In genomic region chr11:66912361-66912760, GRCh38 we compare ENCODE assay signal across 29 cellular contexts. TPM values are rescaled to one million over a fixed set of nuclear protein-coding genes. Genes with fewer than 3 reads are reported as not detected.
A peak's percentile ranks its signal among the peaks of the same experiment; 100 is the strongest.
DNase-seq lines count a peak whose midpoint lies in the region; ATAC-seq and TF ChIP-seq lines count a peak whose summit lies in the region.
"Had no signal": no experiment of that assay in that cellular context is flagged by ENCODE, and none has a peak within 500 bp of the region (broad histone marks: within the 10 kb centered on the region; RNA-seq: fewer than 3 reads in every experiment).

No MANE protein-coding gene starts in this region.

- H3K4me1 ChIP-seq in breast epithelium (no peaks in the 10 kb centered on the region), mesendoderm (ENCODE audit: control insufficient read depth, low read depth, low read length) (peaks cover 1% of the 10 kb centered on the region), tibial nerve (peaks cover 0 to 97% (median 28%) of the 10 kb centered on the region in 4 donors), prostate gland (replicated peaks) (no peaks in the 10 kb centered on the region)
- H3K4me1 ChIP-seq: Peyer's patch, uterus had no signal

- POLR2A ChIA-PET in MCF 10A (lab: Yijun Ruan, JAX), result no interaction called here

- intact Hi-C loops in MCF 10A (cut with micrococcal nuclease), result no loop called here
- intact Hi-C loops in breast epithelium (cut with DNase I; ENCODE audit: low total_unique reads), result no loop called here
- intact Hi-C loops in dorsolateral prefrontal cortex (cut with DNase I), result loop anchor here in 1 of 2 donors (5.0 kb wide), 1 partner anchor 45 kb away; the partner anchor contains the start of gene PC
- intact Hi-C loops in prostate gland (cut with DNase I), result no loop called here

- no peak overlapping the region for H2AK5ac ChIP-seq in mesendoderm (ENCODE audit: low read length)

- no peak overlapping the region for H2BK120ac ChIP-seq in mesendoderm (ENCODE audit: low read depth, low read length)

- TF ChIP-seq EP300 in tibial nerve (IDR thresholded peaks at IDR 0.05), result no peak

- no peak overlapping the region for H2BK5ac ChIP-seq in mesendoderm (ENCODE audit: low read length)

- H3K4ac ChIP-seq in mesendoderm (ENCODE audit: low read depth, low read length), result no peak overlapping the region

- no peak overlapping the region for H4K8ac ChIP-seq in mesendoderm (ENCODE audit: low read depth, low read length)

- no peaks in the 10 kb centered on the region for H3K9me3 Mint-ChIP-seq in MCF 10A (ENCODE audit: unreplicated experiment)
- H3K9me3 Mint-ChIP-seq: activated CD8-positive, alpha-beta T cell treated with anti-CD3 and anti-CD28 coated beads for 36 hours; CD14-positive monocyte; effector memory CD8-positive, alpha-beta T cell; naive thymus-derived CD4-positive, alpha-beta T cell; stimulated activated memory B cell treated with anti-CD40 and anti-IgM and Interleukin-4, amounts not matched to agents 10 μg/mL and 1 μg/mL and 100 μg/mL, for 72 hours had no signal

- H3K23ac ChIP-seq in mesendoderm (ENCODE audit: low read length), result no peak overlapping the region

- no peak for TF ChIP-seq CTCF in MCF 10A (IDR thresholded peaks at IDR 0.05; ENCODE audit: unreplicated experiment)
- TF ChIP-seq CTCF in breast epithelium (IDR thresholded peaks at IDR 0.05), result no peak
- no peak for TF ChIP-seq CTCF in dorsolateral prefrontal cortex (IDR thresholded peaks at IDR 0.05 in 54 of 56, conservative IDR thresholded peaks at IDR 0.05 in 2 of 56; ENCODE audit: low read depth in 1 of 56, partially characterized antibody in 56 of 56)
- TF ChIP-seq CTCF in tibial nerve (IDR thresholded peaks at IDR 0.05), result no peak
- no peak for TF ChIP-seq CTCF in prostate gland (IDR thresholded peaks at IDR 0.05)

- TF ChIP-seq POLR2A in breast epithelium (IDR thresholded peaks at IDR 0.05) (no peak), tibial nerve (IDR thresholded peaks at IDR 0.05) (no peak), prostate gland (IDR thresholded peaks at IDR 0.05) (no peak)

- peak overlapping the region; percentile 35 for H3K27ac Mint-ChIP-seq in MCF 10A (ENCODE audit: low read depth, unreplicated experiment)
- H3K27ac Mint-ChIP-seq: activated CD8-positive, alpha-beta T cell treated with anti-CD3 and anti-CD28 coated beads for 36 hours; effector memory CD8-positive, alpha-beta T cell; naive thymus-derived CD4-positive, alpha-beta T cell; stimulated activated memory B cell treated with anti-CD40 and anti-IgM and Interleukin-4, amounts not matched to agents 10 μg/mL and 1 μg/mL and 100 μg/mL, for 72 hours had no signal

- no peak overlapping the region for H3K4me3 Mint-ChIP-seq in MCF 10A (ENCODE audit: unreplicated experiment)
- H3K4me3 Mint-ChIP-seq: activated CD8-positive, alpha-beta T cell treated with anti-CD3 and anti-CD28 coated beads for 36 hours; CD14-positive monocyte; effector memory CD8-positive, alpha-beta T cell; naive thymus-derived CD4-positive, alpha-beta T cell; stimulated activated memory B cell treated with anti-CD40 and anti-IgM and Interleukin-4, amounts not matched to agents 10 μg/mL and 1 μg/mL and 100 μg/mL, for 72 hours had no signal

- H3K4me3 ChIP-seq in breast epithelium, result no peak overlapping the region
- peak overlapping the region in 11 of 59 donors; percentile 1 to 35 (median 26) for H3K4me3 ChIP-seq in dorsolateral prefrontal cortex
- H3K4me3 ChIP-seq in mesendoderm (ENCODE audit: low read length), result no peak overlapping the region
- H3K4me3 ChIP-seq in tibial nerve, result no peak overlapping the region
- H3K4me3 ChIP-seq in prostate gland, result no peak overlapping the region
- H3K4me3 ChIP-seq: colonic mucosa, Peyer's patch, testis, uterus had no signal

- H3K36me3 ChIP-seq in breast epithelium, result no peaks in the 10 kb centered on the region
- no peaks in the 10 kb centered on the region for H3K36me3 ChIP-seq in mesendoderm (ENCODE audit: control insufficient read depth, insufficient read depth, low read length)
- no peaks in the 10 kb centered on the region for H3K36me3 ChIP-seq in tibial nerve
- no peaks in the 10 kb centered on the region for H3K36me3 ChIP-seq in prostate gland
- H3K36me3 ChIP-seq: colonic mucosa, Peyer's patch, uterus had no signal

- no peak for ATAC-seq in GM18909 (IDR thresholded peaks at IDR 0.05; ENCODE audit: poor library complexity, unreplicated experiment)
- ATAC-seq: activated CD8-positive, alpha-beta T cell treated with anti-CD3 and anti-CD28 coated beads for 36 hours; effector memory CD8-positive, alpha-beta T cell; naive thymus-derived CD4-positive, alpha-beta T cell; stimulated activated memory B cell treated with anti-CD40 and anti-IgM and Interleukin-4, amounts not matched to agents 10 μg/mL and 1 μg/mL and 100 μg/mL, for 72 hours had no signal

- no peak for DNase-seq in MCF 10A (ENCODE audit: unreplicated experiment)
- DNase-seq in breast epithelium (ENCODE audit: low spot score in 2 of 2), result no peak
- DNase-seq in dorsolateral prefrontal cortex, result no peak
- DNase-seq in mesendoderm, result peak; percentile 34
- DNase-seq in tibial nerve (ENCODE audit: low spot score in 2 of 2), result no peak
- no peak for DNase-seq in prostate gland (ENCODE audit: low spot score)
- no peak for DNase-seq in NCI-H69 (lab: John Stamatoyannopoulos, UW)
- DNase-seq: 8988T; activated CD8-positive, alpha-beta memory T cell treated with anti-CD3 and anti-CD28 coated beads, Interleukin-2, amount 50 U/mL, for 48 hours; activated CD8-positive, alpha-beta T cell treated with anti-CD3 and anti-CD28 coated beads for 36 hours; activated naive CD4-positive, alpha-beta T cell treated with anti-CD3 and anti-CD28 coated beads, Interleukin-2, amount 50 U/mL, for 16 hours; Calu3; colonic mucosa; DMS79; effector memory CD8-positive, alpha-beta T cell; GF-D8; islet precursor cell; KG1; MM.1S; naive thymus-derived CD4-positive, alpha-beta T cell; NCI-H1417 treated with DMSO at 0.1 percent for 48 hours; NCI-H748 treated with DMSO at 0.1 percent for 48 hours; Peyer's patch; SHP77 treated with DMSO at 0.1 percent for 48 hours; uterus had no signal

- no peak overlapping the region for H4K5ac ChIP-seq in mesendoderm (ENCODE audit: low read length)

- H3K27ac ChIP-seq in breast epithelium (peak overlapping the region in 1 of 2 donors; percentile 68), dorsolateral prefrontal cortex (peak overlapping the region; percentile 60 to 98 (median 94)), mesendoderm (ENCODE audit: low read depth, low read length) (no peak overlapping the region), tibial nerve (peak overlapping the region; percentile 66 to 89 (median 86)), prostate gland (no peak overlapping the region)
- H3K27ac ChIP-seq: colonic mucosa, Peyer's patch, testis, uterus had no signal

- H3K79me1 ChIP-seq in mesendoderm (ENCODE audit: low read length), result no peaks in the 10 kb centered on the region

- BruUV-seq in MCF 10A (replicated peaks; lab: Mats Ljungman, UMichigan), result no TSS peak

- peak overlapping the region; percentile 34 for H3K56ac ChIP-seq in mesendoderm (ENCODE audit: low read length)

- no peaks in the 10 kb centered on the region for H3K27me3 Mint-ChIP-seq in MCF 10A (ENCODE audit: insufficient read depth, unreplicated experiment)
- H3K27me3 Mint-ChIP-seq: activated CD8-positive, alpha-beta T cell treated with anti-CD3 and anti-CD28 coated beads for 36 hours; effector memory CD8-positive, alpha-beta T cell had no signal

- no peaks in the 10 kb centered on the region for H3K79me2 ChIP-seq in mesendoderm (ENCODE audit: control insufficient read depth, insufficient read depth, low read length)

- no CpG with 5 or more reads among the region's 7 CpGs for WGBS in mesendoderm (ENCODE audit: extremely low coverage, insufficient coverage, low lambda C conversion rate)
- WGBS in tibial nerve, 2 donors, result 49 to 53% methylated on average over 7 of the region's 7 CpGs
- WGBS in prostate gland, result 91% methylated on average over 7 of the region's 7 CpGs

- H3K9me3 ChIP-seq in breast epithelium, result no peaks in the 10 kb centered on the region
- no peaks in the 10 kb centered on the region for H3K9me3 ChIP-seq in tibial nerve
- no peaks in the 10 kb centered on the region for H3K9me3 ChIP-seq in prostate gland
- H3K9me3 ChIP-seq: colonic mucosa, Peyer's patch, testis, uterus had no signal

- no peaks in the 10 kb centered on the region for H3K27me3 ChIP-seq in breast epithelium
- H3K27me3 ChIP-seq in dorsolateral prefrontal cortex, result no peaks in the 10 kb centered on the region
- no peaks in the 10 kb centered on the region for H3K27me3 ChIP-seq in mesendoderm (ENCODE audit: insufficient read depth, low read length, poor library complexity)
- no peaks in the 10 kb centered on the region for H3K27me3 ChIP-seq in tibial nerve
- H3K27me3 ChIP-seq in prostate gland (replicated peaks; ENCODE audit: insufficient read depth), result no peaks in the 10 kb centered on the region
- H3K27me3 ChIP-seq: colonic mucosa, Peyer's patch, testis, uterus had no signal

- no peak overlapping the region for H3K4me2 ChIP-seq in mesendoderm (ENCODE audit: low read length)

- H2BK15ac ChIP-seq in mesendoderm (replicated peaks; ENCODE audit: low read depth), result no peak overlapping the region

- no peak overlapping the region for H3K18ac ChIP-seq in mesendoderm (ENCODE audit: low read length)

- CTCF ChIA-PET in MCF 10A (lab: Yijun Ruan, JAX), result no interaction called here

- H3K4me1 Mint-ChIP-seq in MCF 10A (ENCODE audit: insufficient read depth, unreplicated experiment), result peaks cover 6% of the 10 kb centered on the region
- H3K4me1 Mint-ChIP-seq: CD14-positive monocyte; stimulated activated memory B cell treated with anti-CD40 and anti-IgM and Interleukin-4, amounts not matched to agents 10 μg/mL and 1 μg/mL and 100 μg/mL, for 72 hours had no signal

- no peak overlapping the region for H3K9ac ChIP-seq in mesendoderm (ENCODE audit: low read length)

- peaks cover 9% of the 10 kb centered on the region for H3K36me3 Mint-ChIP-seq in MCF 10A (ENCODE audit: insufficient read depth, unreplicated experiment)
- H3K36me3 Mint-ChIP-seq: CD14-positive monocyte; stimulated activated memory B cell treated with anti-CD40 and anti-IgM and Interleukin-4, amounts not matched to agents 10 μg/mL and 1 μg/mL and 100 μg/mL, for 72 hours had no signal

RNA-seq across cellular contexts. Expression of gene PC, which starts 45.8 kb away (rescaled TPM):
- total RNA-seq in MCF 10A (2022) (27.0 and 37.7 TPM in 2 replicates), breast epithelium (100 to 1,000 TPM in 1 of 3 donors, 10 to 100 TPM in 2; 35.4 to 137 (median 50.2) TPM), dorsolateral prefrontal cortex (100 to 1,000 TPM in 110 of 120 experiments, 10 to 100 TPM in 10; 86.1 to 199 (median 121) TPM), tibial nerve (100 to 1,000 TPM in 1 of 4 donors, 10 to 100 TPM in 3; 82.5 to 135 (median 90.2) TPM), prostate gland (10 to 100 TPM; 42.8 to 43.4 TPM)
- 4.0 TPM for polyA plus RNA-seq in mesendoderm (2013, experiment 1 of 2)
- polyA plus RNA-seq in mesendoderm (2013, experiment 2 of 2), result 3.8 TPM

RNA-seq across cellular contexts. Expression of gene LRFN4, which starts 55.5 kb away (rescaled TPM):
- total RNA-seq in MCF 10A (2022), result 30.4 and 39.9 TPM in 2 replicates
- 10 to 100 TPM in 2 of 3 donors, 1 to 10 TPM in 1; 5.2 to 14.4 (median 11.7) TPM for total RNA-seq in breast epithelium
- 10 to 100 TPM; 16.7 to 51.3 (median 30.2) TPM for total RNA-seq in dorsolateral prefrontal cortex
- 27.4 TPM for polyA plus RNA-seq in mesendoderm (2013, experiment 1 of 2)
- polyA plus RNA-seq in mesendoderm (2013, experiment 2 of 2), result 27.5 TPM
- total RNA-seq in tibial nerve, result 10 to 100 TPM in 3 of 4 donors, 1 to 10 TPM in 1; 9.4 to 17.1 (median 14.0) TPM
- total RNA-seq in prostate gland, result 10 to 100 TPM in 1 of 2 donors, 1 to 10 TPM in 1; 6.6 to 17.3 TPM
- polyA plus RNA-seq: naive thymus-derived CD4-positive, alpha-beta T cell had no signal

Comparison
In these comparisons a context has a peak if more than half of its experiments do, and no peak if none do; other contexts are left out.
1. H3K27ac ChIP-seq: peak in dorsolateral prefrontal cortex (59 of 59) and tibial nerve (4 of 4); none in mesendoderm (single experiment) and prostate gland (0 of 2).